20 cellular contexts compared by ENCODE assay signal in the genomic region with DNA sequence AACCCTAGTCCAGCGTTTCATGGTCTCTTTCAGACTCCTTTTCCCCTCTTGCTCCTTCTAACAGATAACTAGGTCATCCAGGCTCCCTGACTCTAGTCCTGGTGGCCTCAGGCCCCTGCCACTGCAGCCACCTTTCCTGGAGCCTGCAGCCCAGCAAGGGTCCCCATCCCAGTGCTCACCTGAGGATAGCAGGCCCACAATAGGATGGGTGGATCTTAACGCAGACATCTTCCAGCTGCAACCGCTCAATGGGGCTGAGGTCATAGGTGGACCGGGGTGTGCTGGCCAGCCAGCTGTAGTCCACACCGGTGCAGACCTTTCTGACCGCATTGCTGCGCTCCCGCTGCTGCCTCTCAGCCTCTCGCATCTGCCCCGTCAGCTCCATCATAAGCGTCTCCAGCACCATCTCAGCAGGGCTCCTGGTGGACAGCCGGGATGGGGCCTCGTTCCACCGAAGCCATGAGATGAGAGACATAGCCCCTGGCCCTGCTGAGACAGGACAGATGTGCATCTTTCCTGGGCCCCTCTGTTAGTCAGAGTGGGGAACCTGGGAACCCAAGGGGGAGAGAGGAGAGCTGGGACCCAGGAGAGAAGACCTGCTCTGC. TPM values are rescaled to one million over a fixed set of nuclear protein-coding genes. Genes with fewer than 3 reads are reported as not detected.
"Had no signal": no experiment of that assay in that cellular context is flagged by ENCODE, and none has a peak within 500 bp of the region (broad histone marks: within the 10 kb centered on the region; RNA-seq: fewer than 3 reads in every experiment).

No MANE protein-coding gene starts in this region.

- H3K27ac Mint-ChIP-seq: naive thymus-derived CD8-positive, alpha-beta T cell had no signal

- H3K9me3 Mint-ChIP-seq: naive thymus-derived CD8-positive, alpha-beta T cell had no signal

- H3K36me3 ChIP-seq: gastrocnemius medialis, heart right ventricle, ovary, right atrium auricular region, sigmoid colon, upper lobe of right lung had no signal

- DNase-seq: cortex of kidney; dorsolateral prefrontal cortex; effector CD8-positive, alpha-beta T cell; gastrocnemius medialis; heart right ventricle; hypothalamus; kidney glomerular epithelial cell; mammary epithelial cell; mucosa of descending colon; naive thymus-derived CD8-positive, alpha-beta T cell; ovary; sigmoid colon; stimulated activated CD4-positive, alpha-beta T cell treated with anti-CD3 and anti-CD28 coated beads, Interleukin-12 subunit alpha, Interleukin-12 subunit beta, amount 100 ng/mL, for 4 hours; stimulated activated naive CD4-positive, alpha-beta T cell treated with Interleukin-2 at 50 U/mL for 16 hours; upper lobe of right lung had no signal

- FAIRE-seq: islet of Langerhans had no signal

- H3K27me3 ChIP-seq: ovary, right atrium auricular region had no signal

- H3K27ac ChIP-seq: dorsolateral prefrontal cortex, gastrocnemius medialis, heart right ventricle, ovary, right atrium auricular region, sigmoid colon, skin epidermis, upper lobe of right lung had no signal

- H3K9me3 ChIP-seq: gastrocnemius medialis, heart right ventricle, mucosa of descending colon, ovary, right atrium auricular region, sigmoid colon, upper lobe of right lung had no signal

- H3K4me1 Mint-ChIP-seq: naive thymus-derived CD8-positive, alpha-beta T cell had no signal

- H3K4me1 ChIP-seq: gastrocnemius medialis, sigmoid colon, upper lobe of right lung had no signal

- H3K36me3 Mint-ChIP-seq: naive thymus-derived CD8-positive, alpha-beta T cell had no signal

- H3K4me3 ChIP-seq: dorsolateral prefrontal cortex, gastrocnemius medialis, heart right ventricle, mucosa of descending colon, ovary, right atrium auricular region, sigmoid colon, skin epidermis, upper lobe of right lung had no signal

- H3K4me3 Mint-ChIP-seq: naive thymus-derived CD8-positive, alpha-beta T cell had no signal

RNA-seq across cellular contexts. Expression of a gene that starts 10.9 kb away (rescaled TPM):
- total RNA-seq: esophagus mucosa; fibroblast of villous mesenchyme; heart right ventricle; mammary epithelial cell; mucosa of descending colon; naive thymus-derived CD8-positive, alpha-beta T cell; ovary; right atrium auricular region had no signal
- polyA plus RNA-seq: mammary epithelial cell; naive thymus-derived CD8-positive, alpha-beta T cell; ovary had no signal
